In the genomic region with DNA sequence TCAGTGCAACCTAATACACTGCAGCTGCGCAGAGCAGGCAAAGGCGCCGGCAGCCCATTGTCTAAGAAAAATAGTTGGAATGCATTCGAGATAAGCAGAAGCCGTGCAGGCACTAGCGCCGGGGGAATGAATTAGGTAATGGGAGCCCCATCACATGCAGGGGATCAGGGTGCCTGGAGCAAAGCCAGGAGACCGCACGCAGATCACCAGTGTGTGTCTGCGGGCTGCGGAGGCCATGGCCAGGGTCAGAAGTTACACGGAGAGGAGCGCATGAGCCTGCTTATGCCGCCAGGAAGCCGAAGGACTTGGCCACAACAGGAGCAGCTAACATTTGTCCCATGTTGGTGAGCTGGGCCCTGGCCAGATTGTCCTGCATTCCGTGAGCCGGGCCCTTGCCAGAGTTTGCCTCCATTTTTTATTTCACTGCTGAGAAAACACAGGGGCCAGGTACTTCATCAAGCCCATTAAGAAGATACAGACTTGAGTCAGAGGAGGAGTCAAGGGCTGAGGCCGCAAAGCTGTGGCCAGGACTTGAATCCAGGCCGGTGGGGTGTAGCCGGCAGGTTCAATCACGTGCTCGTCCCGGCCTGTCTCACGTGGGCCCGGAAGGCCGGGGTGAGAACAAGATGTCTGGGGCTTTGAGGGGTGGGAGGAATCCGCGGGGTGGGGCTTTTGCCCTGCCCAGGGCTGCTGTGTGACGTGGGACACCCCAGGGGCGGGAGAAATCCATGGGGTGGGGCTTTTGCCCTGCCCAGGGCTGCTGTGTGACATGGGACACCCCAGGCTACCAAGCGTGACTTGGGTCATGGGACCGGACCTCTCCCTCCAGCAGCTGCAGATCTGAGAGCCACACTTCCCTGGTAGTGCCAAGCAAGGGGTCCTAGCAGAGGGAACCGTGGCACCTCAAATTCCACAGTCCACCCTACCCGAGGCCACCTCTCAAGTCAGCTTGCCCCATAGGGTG, we compare ENCODE assay signal across 13 cellular contexts.
DNase-seq lines count a peak whose midpoint lies in the region; ATAC-seq and TF ChIP-seq lines count a peak whose summit lies in the region.
"Had no signal": no experiment of that assay in that cellular context is flagged by ENCODE, and none has a peak within 500 bp of the region (broad histone marks: within the 10 kb centered on the region; RNA-seq: fewer than 3 reads in every experiment).

No MANE protein-coding gene starts in this region.

- H3K4me1 ChIP-seq in endodermal cell (ENCODE audit: control insufficient read depth, insufficient read depth, low read length) (no peaks in the 10 kb centered on the region), upper lobe of left lung (peaks cover 5 to 38% (median 18%) of the 10 kb centered on the region in 4 donors)
- H3K4me1 ChIP-seq: HAP-1 had no signal

- no peak overlapping the region for H3K9ac ChIP-seq in endodermal cell (ENCODE audit: extremely low read depth, low read length, poor library complexity, severe bottlenecking)

- H3K27ac Mint-ChIP-seq in endodermal cell, result no peak overlapping the region
- H3K27ac Mint-ChIP-seq in neural crest cell (ENCODE audit: unreplicated experiment), result peak overlapping the region; percentile 50
- H3K27ac Mint-ChIP-seq in MCF 10A (ENCODE audit: low read depth, unreplicated experiment), result no peak overlapping the region
- H3K27ac Mint-ChIP-seq: nephron progenitor cell had no signal

- BruUV-seq in MCF 10A (replicated peaks; lab: Mats Ljungman, UMichigan), result no TSS peak

- H3K27me3 ChIP-seq in endodermal cell (ENCODE audit: control insufficient read depth, insufficient read depth, low read length, poor library complexity, severe bottlenecking) (no peaks in the 10 kb centered on the region), upper lobe of left lung (no peaks in the 10 kb centered on the region)

- H3K36me3 ChIP-seq in endodermal cell (ENCODE audit: control insufficient read depth, insufficient read depth, low read length) (no peaks in the 10 kb centered on the region), upper lobe of left lung (no peaks in the 10 kb centered on the region)
- H3K36me3 ChIP-seq: HAP-1 had no signal

- no peak overlapping the region for H3K27ac ChIP-seq in endodermal cell (ENCODE audit: low read depth, low read length)
- H3K27ac ChIP-seq in upper lobe of left lung, result no peak overlapping the region
- H3K27ac ChIP-seq: SK-N-MC had no signal

- in situ Hi-C loops in GM13976 (cut with MboI; ENCODE audit: low sequenced_read_pairs, unreplicated experiment), result no loop called here

- H3K27me3 Mint-ChIP-seq in endodermal cell (ENCODE audit: insufficient read depth), result peaks cover 2% of the 10 kb centered on the region
- H3K27me3 Mint-ChIP-seq in neural crest cell (ENCODE audit: low read depth), result no peaks in the 10 kb centered on the region
- H3K27me3 Mint-ChIP-seq in MCF 10A (ENCODE audit: insufficient read depth, unreplicated experiment), result no peaks in the 10 kb centered on the region

- no peak overlapping the region for H3K4me3 Mint-ChIP-seq in endodermal cell
- no peak overlapping the region for H3K4me3 Mint-ChIP-seq in neural crest cell
- no peak overlapping the region for H3K4me3 Mint-ChIP-seq in MCF 10A (ENCODE audit: unreplicated experiment)
- H3K4me3 Mint-ChIP-seq: nephron progenitor cell had no signal

- H3K4me3 ChIP-seq in endodermal cell (ENCODE audit: low read length) (no peak overlapping the region), upper lobe of left lung (no peak overlapping the region)
- H3K4me3 ChIP-seq: HAP-1, SK-N-MC had no signal

- POLR2A ChIA-PET in MCF 10A (lab: Yijun Ruan, JAX), result no interaction called here

- no peak for TF ChIP-seq EP300 in upper lobe of left lung (IDR thresholded peaks at IDR 0.05)

- no peak for TF ChIP-seq POLR2A in upper lobe of left lung (IDR thresholded peaks at IDR 0.05)

- no peaks in the 10 kb centered on the region for H3K4me1 Mint-ChIP-seq in endodermal cell
- H3K4me1 Mint-ChIP-seq in neural crest cell, result peaks cover 6% of the 10 kb centered on the region
- H3K4me1 Mint-ChIP-seq in MCF 10A (ENCODE audit: insufficient read depth, unreplicated experiment), result peaks cover 7% of the 10 kb centered on the region

- intact Hi-C loops in MCF 10A (cut with micrococcal nuclease), result no loop called here

- H3K36me3 Mint-ChIP-seq in endodermal cell (ENCODE audit: low read depth), result no peaks in the 10 kb centered on the region
- H3K36me3 Mint-ChIP-seq in neural crest cell (ENCODE audit: low read depth), result no peaks in the 10 kb centered on the region
- no peaks in the 10 kb centered on the region for H3K36me3 Mint-ChIP-seq in MCF 10A (ENCODE audit: insufficient read depth, unreplicated experiment)

- H3K9me3 ChIP-seq in endodermal cell (ENCODE audit: control insufficient read depth, low read length), result no peaks in the 10 kb centered on the region
- H3K9me3 ChIP-seq in upper lobe of left lung, result peaks cover 0 to 6% (median 0%) of the 10 kb centered on the region in 4 donors
- H3K9me3 ChIP-seq: HAP-1 had no signal

- WGBS in endodermal cell (ENCODE audit: insufficient coverage in 1 of 2, insufficient read length in 1 of 2), 2 experiments, result 95 to 96% methylated on average over 25 to 34 of the region's 34 CpGs
- WGBS in upper lobe of left lung, 2 donors, result 68 to 86% methylated on average over 30 to 34 of the region's 34 CpGs

- no peak for TF ChIP-seq CTCF in endodermal cell (conservative IDR thresholded peaks at IDR 0.05)
- no peak for TF ChIP-seq CTCF in neural crest cell (conservative IDR thresholded peaks at IDR 0.05)
- TF ChIP-seq CTCF in upper lobe of left lung (IDR thresholded peaks at IDR 0.05), result no peak
- no peak for TF ChIP-seq CTCF in MCF 10A (IDR thresholded peaks at IDR 0.05; ENCODE audit: unreplicated experiment)
- TF ChIP-seq CTCF in GM13976 (IDR thresholded peaks at IDR 0.05; ENCODE audit: borderline replicate concordance, control extremely low read depth, extremely low read depth, insufficient read depth, missing control alignments), result no peak

- H3K9me3 Mint-ChIP-seq in endodermal cell, result peaks cover 31% of the 10 kb centered on the region
- H3K9me3 Mint-ChIP-seq in neural crest cell, result peaks cover 4% of the 10 kb centered on the region
- H3K9me3 Mint-ChIP-seq in MCF 10A (ENCODE audit: unreplicated experiment), result peaks cover 10% of the 10 kb centered on the region

- no peak for ATAC-seq in upper lobe of left lung (ENCODE audit: low FRiP score in 2 of 2)
- ATAC-seq in HG03520 (IDR thresholded peaks at IDR 0.05; ENCODE audit: unreplicated experiment), result no peak

- DNase-seq in activated gamma-delta T cell treated with Interleukin-2 at 50 U/mL for 16 hours, result peak; percentile 2
- no peak for DNase-seq in activated gamma-delta T cell (lab: John Stamatoyannopoulos, UW)
- peak; percentile 32 for DNase-seq in endodermal cell
- no peak for DNase-seq in neural crest cell (ENCODE audit: low read depth, low spot score)
- DNase-seq in upper lobe of left lung, result peak; percentile 18 to 45
- DNase-seq in MCF 10A (ENCODE audit: unreplicated experiment), result no peak
- no peak for DNase-seq in GM13976 (ENCODE audit: low spot score)
- DNase-seq: NCI-H2227 treated with DMSO at 0.1 percent for 48 hours; nephron progenitor cell; stimulated activated CD4-positive, alpha-beta T cell treated with anti-CD3 and anti-CD28 coated beads, Interleukin-12 subunit alpha, Interleukin-12 subunit beta, amount 100 ng/mL, for 4 hours had no signal

- CTCF ChIA-PET in MCF 10A (lab: Yijun Ruan, JAX), result no interaction called here

Comparison
In these comparisons a context has a peak if more than half of its experiments do, and no peak if none do; other contexts are left out.
1. DNase-seq: peak in activated gamma-delta T cell treated with Interleukin-2 at 50 U/mL for 16 hours (single experiment), endodermal cell (single experiment) and upper lobe of left lung (2 of 2); none in activated gamma-delta T cell (single experiment), neural crest cell (single experiment), MCF 10A (single experiment) and GM13976 (single experiment).